ENCODE assay signal across 11 cellular contexts in genomic region chr4:169202143-169202699, GRCh38.
DNase-seq lines count a peak whose midpoint lies in the region; ATAC-seq and TF ChIP-seq lines count a peak whose summit lies in the region.
"Had no signal": no experiment of that assay in that cellular context is flagged by ENCODE, and none has a peak within 500 bp of the region (broad histone marks: within the 10 kb centered on the region; RNA-seq: fewer than 3 reads in every experiment).

No MANE protein-coding gene starts in this region.

- CTCF ChIA-PET in Calu3 (lab: Charles Lee) = no interaction called here

- H3K27ac ChIP-seq in dorsolateral prefrontal cortex = peak overlapping the region in 48 of 59 donors; percentile 1 to 72 (median 46)

- intact Hi-C loops in Calu3 (cut with micrococcal nuclease; ENCODE audit: unreplicated experiment) (no loop called here), dorsolateral prefrontal cortex (cut with DNase I) (no loop called here)

- H3K4me3 Mint-ChIP-seq in Calu3 (ENCODE audit: low read depth, unreplicated experiment) = no peak overlapping the region
- H3K4me3 Mint-ChIP-seq: CD4-positive, alpha-beta memory T cell; neural crest cell had no signal

- peak; percentile 61 for ATAC-seq in HG02798 (IDR thresholded peaks at IDR 0.05; ENCODE audit: poor library complexity, unreplicated experiment)

- peak overlapping the region in 5 of 59 donors; percentile 1 to 19 (median 16) for H3K4me3 ChIP-seq in dorsolateral prefrontal cortex

- H3K36me3 Mint-ChIP-seq in Calu3 (ENCODE audit: insufficient read depth, unreplicated experiment) = peaks cover 11% of the 10 kb centered on the region
- H3K36me3 Mint-ChIP-seq: CD4-positive, alpha-beta memory T cell had no signal

- H3K27me3 ChIP-seq in dorsolateral prefrontal cortex = no peaks in the 10 kb centered on the region

- H3K27me3 Mint-ChIP-seq in Calu3 (ENCODE audit: unreplicated experiment) = no peaks in the 10 kb centered on the region

- BruUV-seq in Calu3 (replicated peaks; lab: Mats Ljungman, UMichigan) = no TSS peak

- H3K9me3 Mint-ChIP-seq in Calu3 (ENCODE audit: low read depth, unreplicated experiment) = no peaks in the 10 kb centered on the region
- H3K9me3 Mint-ChIP-seq: CD4-positive, alpha-beta memory T cell; neural crest cell had no signal

- TF ChIP-seq CTCF in Calu3 (IDR thresholded peaks at IDR 0.05; ENCODE audit: unreplicated experiment) (no peak), dorsolateral prefrontal cortex (IDR thresholded peaks at IDR 0.05 in 54 of 56, conservative IDR thresholded peaks at IDR 0.05 in 2 of 56; ENCODE audit: low read depth in 1 of 56, partially characterized antibody in 56 of 56) (no peak)

- DNase-seq in Calu3 = no peak
- no peak for DNase-seq in dorsolateral prefrontal cortex
- DNase-seq in pons (ENCODE audit: low spot score) = peak; percentile 42
- no peak for DNase-seq in DMS 273 (lab: John Stamatoyannopoulos, UW; ENCODE audit: unreplicated experiment)
- DNase-seq in GM19238 (ENCODE audit: insufficient read length, low spot score) = no peak
- no peak for DNase-seq in GM19240 (ENCODE audit: insufficient read length, low spot score)
- DNase-seq in NCI-H2081 (lab: John Stamatoyannopoulos, UW) = no peak
- DNase-seq: CD4-positive, alpha-beta memory T cell; H7 had no signal

- H3K27ac Mint-ChIP-seq in Calu3 (ENCODE audit: unreplicated experiment) = peak overlapping the region; percentile 50
- H3K27ac Mint-ChIP-seq: CD4-positive, alpha-beta memory T cell had no signal

- peaks cover 41% of the 10 kb centered on the region for H3K4me1 Mint-ChIP-seq in Calu3 (ENCODE audit: low read depth, unreplicated experiment)
- H3K4me1 Mint-ChIP-seq: CD4-positive, alpha-beta memory T cell had no signal
